In the genomic region with DNA sequence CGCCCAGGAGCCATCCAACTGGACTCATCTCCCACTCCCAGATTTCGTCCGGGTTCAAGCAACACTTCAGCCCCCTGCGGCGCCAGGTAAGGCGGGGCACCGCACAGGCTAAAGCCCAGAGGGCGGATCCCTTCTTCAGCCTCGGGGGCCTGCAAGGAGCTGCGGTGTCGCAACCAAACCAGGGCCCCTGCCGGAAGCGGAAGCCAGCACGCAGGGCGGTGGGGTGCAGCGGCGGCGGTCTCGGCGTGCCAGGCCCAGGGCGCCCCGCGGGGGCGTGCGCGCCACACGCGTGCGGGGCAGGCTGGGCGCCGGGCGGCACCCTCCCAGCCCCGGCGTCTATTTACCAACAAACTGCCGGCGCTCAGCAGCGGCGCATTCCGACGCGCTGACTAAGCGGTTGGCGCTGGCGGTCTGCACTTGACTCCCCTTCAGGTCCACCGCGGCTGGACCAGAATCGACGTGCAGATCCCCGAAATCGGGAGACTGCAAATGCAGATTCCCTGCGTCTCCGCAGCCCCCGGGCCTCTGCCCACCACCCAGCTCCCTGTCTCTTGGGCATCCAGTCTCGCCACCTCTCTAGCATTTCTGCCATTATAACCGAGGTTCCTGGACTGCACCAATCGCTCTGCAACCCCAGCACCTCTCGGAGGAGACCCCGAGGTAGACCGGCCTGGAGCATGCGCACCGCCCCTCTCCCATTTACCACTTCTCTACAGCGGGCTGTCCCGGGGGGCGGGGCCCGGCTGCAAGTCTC, we compare ENCODE assay signal across 9 cellular contexts. TPM values are rescaled to one million over a fixed set of nuclear protein-coding genes. Genes with fewer than 3 reads are reported as not detected.
DNase-seq lines count a peak whose midpoint lies in the region.
"Had no signal": no experiment of that assay in that cellular context is flagged by ENCODE, and none has a peak within 500 bp of the region (broad histone marks: within the 10 kb centered on the region; RNA-seq: fewer than 3 reads in every experiment).

No MANE protein-coding gene starts in this region.

- no peaks in the 10 kb centered on the region for H3K9me3 Mint-ChIP-seq in activated naive CD8-positive, alpha-beta T cell treated with anti-CD3 and anti-CD28 coated beads for 36 hours

- H3K27ac ChIP-seq in skin epidermis = peak overlapping the region in 2 of 21 experiments; percentile 31 to 40
- H3K27ac ChIP-seq: C4-2B had no signal

- peak overlapping the region; percentile 87 for H3K4me3 Mint-ChIP-seq in activated naive CD8-positive, alpha-beta T cell treated with anti-CD3 and anti-CD28 coated beads for 36 hours

- DNase-seq in NCI-H146 (lab: John Stamatoyannopoulos, UW) (peak; percentile 36), NCI-H146 treated with DMSO at 0.1 percent for 48 hours (lab: John Stamatoyannopoulos, UW; ENCODE audit: unreplicated experiment) (no peak), KG1 (lab: John Stamatoyannopoulos, UW) (peak; percentile 38), SKM-1 treated with dmso at 0.1 percent for 144 hours (lab: John Stamatoyannopoulos, UW; ENCODE audit: unreplicated experiment) (peak; percentile 89), hepatic stellate cell (ENCODE audit: low spot score) (peak; percentile 80), middle frontal gyrus (ENCODE audit: extremely low spot score, low spot score) (no peak)
- DNase-seq in activated naive CD8-positive, alpha-beta T cell treated with anti-CD3 and anti-CD28 coated beads for 36 hours = peak; percentile 81

- peaks cover 35% of the 10 kb centered on the region for H3K4me1 Mint-ChIP-seq in activated naive CD8-positive, alpha-beta T cell treated with anti-CD3 and anti-CD28 coated beads for 36 hours

- H3K27ac Mint-ChIP-seq in activated naive CD8-positive, alpha-beta T cell treated with anti-CD3 and anti-CD28 coated beads for 36 hours = peak overlapping the region; percentile 79

- no peaks in the 10 kb centered on the region for H3K36me3 Mint-ChIP-seq in activated naive CD8-positive, alpha-beta T cell treated with anti-CD3 and anti-CD28 coated beads for 36 hours

- peak overlapping the region; percentile 24 to 54 (median 45) for H3K4me3 ChIP-seq in skin epidermis

- H3K27me3 Mint-ChIP-seq in activated naive CD8-positive, alpha-beta T cell treated with anti-CD3 and anti-CD28 coated beads for 36 hours = peaks cover 90% of the 10 kb centered on the region

RNA-seq across cellular contexts. Expression of a gene that starts 0.4 kb away (rescaled TPM):
- total RNA-seq in activated naive CD8-positive, alpha-beta T cell treated with anti-CD3 and anti-CD28 coated beads for 36 hours = under 1 TPM; 0.62 to 0.70 TPM

RNA-seq across cellular contexts. Expression of a gene that starts 26.5 kb away (rescaled TPM):
- under 1 TPM; 0.16 to 0.19 TPM for total RNA-seq in activated naive CD8-positive, alpha-beta T cell treated with anti-CD3 and anti-CD28 coated beads for 36 hours

Comparison
In these comparisons a context has a peak if more than half of its experiments do, and no peak if none do; other contexts are left out.
1. DNase-seq: peak in NCI-H146 (single experiment), KG1 (single experiment), SKM-1 treated with dmso at 0.1 percent for 144 hours (single experiment), activated naive CD8-positive, alpha-beta T cell treated with anti-CD3 and anti-CD28 coated beads for 36 hours (single experiment) and hepatic stellate cell (single experiment); none in NCI-H146 treated with DMSO at 0.1 percent for 48 hours (single experiment) and middle frontal gyrus (single experiment).